Comparison of ENCODE assay signal across 1 cellular context in the genomic region with DNA sequence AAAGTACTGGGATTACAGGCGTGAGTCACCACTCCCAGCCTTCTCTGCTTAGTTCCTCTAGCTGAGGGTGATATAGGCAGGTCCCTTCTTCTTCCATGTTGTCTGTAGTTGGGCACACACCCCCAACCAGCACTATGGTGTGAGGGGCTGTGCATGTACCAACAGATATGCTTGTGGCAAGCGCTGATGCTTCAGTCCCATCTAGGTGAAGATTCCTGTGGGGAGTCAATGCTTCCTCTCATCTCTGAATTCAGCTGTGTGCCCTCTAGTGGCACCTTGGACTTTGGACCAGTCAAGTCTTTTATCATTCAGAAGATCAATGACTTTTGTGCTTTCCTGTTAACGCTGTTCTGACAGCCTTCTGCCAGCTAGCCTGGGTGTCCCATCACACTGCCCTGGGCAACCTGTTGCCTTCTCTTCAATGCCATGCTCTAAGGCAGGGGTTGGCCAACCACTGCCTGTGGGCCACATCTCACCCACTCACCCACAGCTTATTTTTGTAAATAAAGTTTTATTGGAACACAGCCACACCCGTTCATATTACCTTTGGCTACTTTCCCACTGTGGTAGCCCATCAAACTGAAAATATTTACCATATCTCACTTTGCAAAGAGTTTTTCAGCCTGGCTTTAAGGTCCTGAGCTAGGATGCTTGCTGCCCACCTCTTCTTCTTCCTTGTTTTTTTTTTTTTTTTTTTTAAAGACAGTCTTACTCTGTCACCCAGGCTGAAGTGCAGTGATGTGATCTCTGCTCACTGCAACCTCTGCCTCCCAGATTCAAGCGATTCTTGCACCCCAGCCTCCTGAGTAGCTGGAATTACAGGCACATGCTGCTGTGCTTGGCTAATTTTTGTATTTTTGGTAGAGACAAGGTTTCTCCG.
A peak's percentile ranks its signal among the peaks of the same experiment; 100 is the strongest.
TF ChIP-seq lines count a peak whose summit lies in the region.

No MANE protein-coding gene starts in this region.

TF ChIP-seq in HepG2, 621 proteins besides CTCF, POLR2A, EP300 and RAD21 (continued from another document):
- TF ChIP-seq, protein P1, sequence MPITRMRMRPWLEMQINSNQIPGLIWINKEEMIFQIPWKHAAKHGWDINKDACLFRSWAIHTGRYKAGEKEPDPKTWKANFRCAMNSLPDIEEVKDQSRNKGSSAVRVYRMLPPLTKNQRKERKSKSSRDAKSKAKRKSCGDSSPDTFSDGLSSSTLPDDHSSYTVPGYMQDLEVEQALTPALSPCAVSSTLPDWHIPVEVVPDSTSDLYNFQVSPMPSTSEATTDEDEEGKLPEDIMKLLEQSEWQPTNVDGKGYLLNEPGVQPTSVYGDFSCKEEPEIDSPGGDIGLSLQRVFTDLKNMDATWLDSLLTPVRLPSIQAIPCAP (CRISPR knock-in tag; IDR thresholded peaks at IDR 0.05; ENCODE audit: low read depth), result no peak
- TF ChIP-seq, protein P2, sequence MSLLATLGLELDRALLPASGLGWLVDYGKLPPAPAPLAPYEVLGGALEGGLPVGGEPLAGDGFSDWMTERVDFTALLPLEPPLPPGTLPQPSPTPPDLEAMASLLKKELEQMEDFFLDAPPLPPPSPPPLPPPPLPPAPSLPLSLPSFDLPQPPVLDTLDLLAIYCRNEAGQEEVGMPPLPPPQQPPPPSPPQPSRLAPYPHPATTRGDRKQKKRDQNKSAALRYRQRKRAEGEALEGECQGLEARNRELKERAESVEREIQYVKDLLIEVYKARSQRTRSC (CRISPR knock-in tag; IDR thresholded peaks at IDR 0.05; ENCODE audit: low read depth), result no peak
- TF ChIP-seq ZNF670 (CRISPR knock-in tag; IDR thresholded peaks at IDR 0.05; ENCODE audit: borderline replicate concordance), result no peak
- TF ChIP-seq, protein P3, sequence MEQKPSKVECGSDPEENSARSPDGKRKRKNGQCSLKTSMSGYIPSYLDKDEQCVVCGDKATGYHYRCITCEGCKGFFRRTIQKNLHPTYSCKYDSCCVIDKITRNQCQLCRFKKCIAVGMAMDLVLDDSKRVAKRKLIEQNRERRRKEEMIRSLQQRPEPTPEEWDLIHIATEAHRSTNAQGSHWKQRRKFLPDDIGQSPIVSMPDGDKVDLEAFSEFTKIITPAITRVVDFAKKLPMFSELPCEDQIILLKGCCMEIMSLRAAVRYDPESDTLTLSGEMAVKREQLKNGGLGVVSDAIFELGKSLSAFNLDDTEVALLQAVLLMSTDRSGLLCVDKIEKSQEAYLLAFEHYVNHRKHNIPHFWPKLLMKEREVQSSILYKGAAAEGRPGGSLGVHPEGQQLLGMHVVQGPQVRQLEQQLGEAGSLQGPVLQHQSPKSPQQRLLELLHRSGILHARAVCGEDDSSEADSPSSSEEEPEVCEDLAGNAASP (CRISPR knock-in tag; IDR thresholded peaks at IDR 0.05; ENCODE audit: borderline replicate concordance), result peak; percentile 74
- TF ChIP-seq, protein P4, sequence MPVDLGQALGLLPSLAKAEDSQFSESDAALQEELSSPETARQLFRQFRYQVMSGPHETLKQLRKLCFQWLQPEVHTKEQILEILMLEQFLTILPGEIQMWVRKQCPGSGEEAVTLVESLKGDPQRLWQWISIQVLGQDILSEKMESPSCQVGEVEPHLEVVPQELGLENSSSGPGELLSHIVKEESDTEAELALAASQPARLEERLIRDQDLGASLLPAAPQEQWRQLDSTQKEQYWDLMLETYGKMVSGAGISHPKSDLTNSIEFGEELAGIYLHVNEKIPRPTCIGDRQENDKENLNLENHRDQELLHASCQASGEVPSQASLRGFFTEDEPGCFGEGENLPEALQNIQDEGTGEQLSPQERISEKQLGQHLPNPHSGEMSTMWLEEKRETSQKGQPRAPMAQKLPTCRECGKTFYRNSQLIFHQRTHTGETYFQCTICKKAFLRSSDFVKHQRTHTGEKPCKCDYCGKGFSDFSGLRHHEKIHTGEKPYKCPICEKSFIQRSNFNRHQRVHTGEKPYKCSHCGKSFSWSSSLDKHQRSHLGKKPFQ (CRISPR knock-in tag; IDR thresholded peaks at IDR 0.05; ENCODE audit: insufficient replicate concordance), result no peak
- TF ChIP-seq, protein P5, sequence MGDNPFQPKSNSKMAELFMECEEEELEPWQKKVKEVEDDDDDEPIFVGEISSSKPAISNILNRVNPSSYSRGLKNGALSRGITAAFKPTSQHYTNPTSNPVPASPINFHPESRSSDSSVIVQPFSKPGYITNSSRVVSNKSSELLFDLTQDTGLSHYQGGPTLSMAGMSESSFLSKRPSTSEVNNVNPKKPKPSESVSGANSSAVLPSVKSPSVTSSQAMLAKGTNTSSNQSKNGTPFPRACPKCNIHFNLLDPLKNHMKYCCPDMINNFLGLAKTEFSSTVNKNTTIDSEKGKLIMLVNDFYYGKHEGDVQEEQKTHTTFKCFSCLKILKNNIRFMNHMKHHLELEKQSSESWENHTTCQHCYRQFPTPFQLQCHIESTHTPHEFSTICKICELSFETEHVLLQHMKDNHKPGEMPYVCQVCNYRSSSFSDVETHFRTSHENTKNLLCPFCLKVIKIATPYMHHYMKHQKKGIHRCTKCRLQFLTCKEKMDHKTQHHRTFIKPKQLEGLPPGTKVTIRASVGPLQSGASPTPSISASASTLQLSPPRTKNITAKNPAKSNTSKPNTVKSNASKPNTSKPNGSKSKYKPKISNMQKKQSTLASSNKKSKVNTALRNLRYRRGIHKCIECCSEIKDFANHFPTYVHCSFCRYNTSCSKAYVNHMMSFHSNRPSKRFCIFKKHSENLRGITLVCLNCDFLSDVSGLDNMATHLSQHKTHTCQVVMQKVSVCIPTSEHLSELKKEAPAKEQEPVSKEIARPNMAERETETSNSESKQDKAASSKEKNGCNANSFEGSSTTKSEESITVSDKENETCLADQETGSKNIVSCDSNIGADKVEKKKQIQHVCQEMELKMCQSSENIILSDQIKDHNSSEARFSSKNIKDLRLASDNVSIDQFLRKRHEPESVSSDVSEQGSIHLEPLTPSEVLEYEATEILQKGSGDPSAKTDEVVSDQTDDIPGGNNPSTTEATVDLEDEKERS (CRISPR knock-in tag; IDR thresholded peaks at IDR 0.05), result peak; percentile 60; the same call in 1 of the 2 replicates
- TF ChIP-seq HNF4A (CRISPR knock-in tag; IDR thresholded peaks at IDR 0.05), result peak; percentile 97
- TF ChIP-seq RXRA (CRISPR knock-in tag; IDR thresholded peaks at IDR 0.05), result peak; percentile 69; the same call in 1 of the 2 replicates
- no peak for TF ChIP-seq SNRNP70 (IDR thresholded peaks at IDR 0.05; ENCODE audit: low read depth, low read length)
- peak; percentile 42; the same call in 1 of the 2 replicates for TF ChIP-seq NR2C2 (CRISPR knock-in tag; IDR thresholded peaks at IDR 0.05; ENCODE audit: borderline replicate concordance)
- TF ChIP-seq ZNF160 (CRISPR knock-in tag; IDR thresholded peaks at IDR 0.05), result 0 out of 2 replicates have a peak, but pooled peaks have one; percentile 58
- no peak for TF ChIP-seq ZNF205 (CRISPR knock-in tag; IDR thresholded peaks at IDR 0.05)
- TF ChIP-seq ZMYM2 (CRISPR knock-in tag; IDR thresholded peaks at IDR 0.05), result peak; percentile 60
- 0 out of 2 replicates have a peak, but pooled peaks have one; percentile 18 for TF ChIP-seq KMT2A (CRISPR knock-in tag; IDR thresholded peaks at IDR 0.05)
- TF ChIP-seq HCFC1 (IDR thresholded peaks at IDR 0.05; ENCODE audit: low read depth, low read length), result no peak
- no peak for TF ChIP-seq ZNF124 (CRISPR knock-in tag; IDR thresholded peaks at IDR 0.05)
- TF ChIP-seq ZNF350 (CRISPR knock-in tag; IDR thresholded peaks at IDR 0.05; ENCODE audit: borderline replicate concordance, low read depth), result 0 out of 2 replicates have a peak, but pooled peaks have one; percentile 28
- TF ChIP-seq ZNF747 (CRISPR knock-in tag; IDR thresholded peaks at IDR 0.05; ENCODE audit: borderline replicate concordance), result no peak
- TF ChIP-seq, protein P6, sequence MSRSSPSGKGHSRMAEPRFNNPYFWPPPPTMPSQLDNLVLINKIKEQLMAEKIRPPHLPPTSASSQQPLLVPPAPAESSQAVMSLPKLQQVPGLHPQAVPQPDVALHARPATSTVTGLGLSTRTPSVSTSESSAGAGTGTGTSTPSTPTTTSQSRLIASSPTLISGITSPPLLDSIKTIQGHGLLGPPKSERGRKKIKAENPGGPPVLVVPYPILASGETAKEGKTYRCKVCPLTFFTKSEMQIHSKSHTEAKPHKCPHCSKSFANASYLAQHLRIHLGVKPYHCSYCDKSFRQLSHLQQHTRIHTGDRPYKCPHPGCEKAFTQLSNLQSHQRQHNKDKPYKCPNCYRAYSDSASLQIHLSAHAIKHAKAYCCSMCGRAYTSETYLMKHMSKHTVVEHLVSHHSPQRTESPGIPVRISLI (CRISPR knock-in tag; IDR thresholded peaks at IDR 0.05; ENCODE audit: borderline replicate concordance), result 0 out of 2 replicates have a peak, but pooled peaks have one; percentile 21
- no peak for TF ChIP-seq ZNF180 (CRISPR knock-in tag; IDR thresholded peaks at IDR 0.05; ENCODE audit: borderline replicate concordance, low read depth)
- no peak for TF ChIP-seq MZF1 (CRISPR knock-in tag; IDR thresholded peaks at IDR 0.05; ENCODE audit: borderline replicate concordance)
- TF ChIP-seq, protein P7, sequence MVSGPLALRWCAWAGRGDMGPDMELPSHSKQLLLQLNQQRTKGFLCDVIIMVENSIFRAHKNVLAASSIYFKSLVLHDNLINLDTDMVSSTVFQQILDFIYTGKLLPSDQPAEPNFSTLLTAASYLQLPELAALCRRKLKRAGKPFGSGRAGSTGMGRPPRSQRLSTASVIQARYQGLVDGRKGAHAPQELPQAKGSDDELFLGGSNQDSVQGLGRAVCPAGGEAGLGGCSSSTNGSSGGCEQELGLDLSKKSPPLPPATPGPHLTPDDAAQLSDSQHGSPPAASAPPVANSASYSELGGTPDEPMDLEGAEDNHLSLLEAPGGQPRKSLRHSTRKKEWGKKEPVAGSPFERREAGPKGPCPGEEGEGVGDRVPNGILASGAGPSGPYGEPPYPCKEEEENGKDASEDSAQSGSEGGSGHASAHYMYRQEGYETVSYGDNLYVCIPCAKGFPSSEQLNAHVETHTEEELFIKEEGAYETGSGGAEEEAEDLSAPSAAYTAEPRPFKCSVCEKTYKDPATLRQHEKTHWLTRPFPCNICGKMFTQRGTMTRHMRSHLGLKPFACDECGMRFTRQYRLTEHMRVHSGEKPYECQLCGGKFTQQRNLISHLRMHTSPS (CRISPR knock-in tag; IDR thresholded peaks at IDR 0.05; ENCODE audit: low read depth), result peak; percentile 96
- TF ChIP-seq HMGA1 (CRISPR knock-in tag; conservative IDR thresholded peaks at IDR 0.05), result no peak
- TF ChIP-seq MIER3 (CRISPR knock-in tag; IDR thresholded peaks at IDR 0.05; ENCODE audit: borderline replicate concordance), result no peak
